In the genomic region with DNA sequence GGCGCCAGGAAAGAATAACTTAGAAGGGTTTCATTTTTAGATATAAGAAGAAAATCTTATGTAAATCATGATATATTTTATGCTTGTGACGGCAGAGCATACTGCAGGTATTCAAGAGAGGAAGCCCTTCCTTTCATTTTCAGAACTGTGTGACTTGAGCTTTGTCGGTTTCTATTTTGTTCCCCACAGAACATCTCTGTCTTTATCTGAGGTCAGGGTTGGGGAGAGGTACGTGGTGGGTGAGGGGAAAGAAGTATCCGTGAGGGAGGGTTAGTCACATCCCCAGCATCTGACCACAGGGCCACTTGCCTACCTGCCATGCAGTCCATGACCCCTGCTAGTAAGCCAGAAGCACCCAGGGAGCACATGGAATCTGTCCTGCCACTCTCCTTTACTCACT, we compare ENCODE assay signal across 12 cellular contexts.
DNase-seq lines count a peak whose midpoint lies in the region; ATAC-seq, FAIRE-seq and TF ChIP-seq lines count a peak whose summit lies in the region.
"Had no signal": no experiment of that assay in that cellular context is flagged by ENCODE, and none has a peak within 500 bp of the region (broad histone marks: within the 10 kb centered on the region; RNA-seq: fewer than 3 reads in every experiment).

No MANE protein-coding gene starts in this region.

- DNase-seq in GM10248 (ENCODE audit: extremely low spot score): peak; percentile 54
- DNase-seq in GM19239 (ENCODE audit: insufficient read length, low spot score): peak; percentile 36
- no peak for DNase-seq in T-cell
- no peak for DNase-seq in breast epithelium (ENCODE audit: low spot score in 2 of 2)
- DNase-seq in GM23248: no peak
- DNase-seq in iPS-NIHi7 (ENCODE audit: extremely low spot score): no peak
- DNase-seq in kidney: no peak
- DNase-seq: NCI-H2171 had no signal

- H3K4me2 ChIP-seq in GM23248 (ENCODE audit: unreplicated experiment): no peak overlapping the region

- TF ChIP-seq POLR2A in breast epithelium (IDR thresholded peaks at IDR 0.05): no peak

- intact Hi-C loops in breast epithelium (cut with DNase I; ENCODE audit: low total_unique reads): no loop called here
- intact Hi-C loops in kidney (cut with DNase I): no loop called here

- H3K9me3 Mint-ChIP-seq in T-cell: no peaks in the 10 kb centered on the region

- H3K27me3 ChIP-seq in breast epithelium (no peaks in the 10 kb centered on the region), GM23248 (replicated peaks; ENCODE audit: insufficient read depth) (peaks cover 43% of the 10 kb centered on the region)
- H3K27me3 ChIP-seq: neutrophil had no signal

- no peaks in the 10 kb centered on the region for H3K4me1 ChIP-seq in breast epithelium
- H3K4me1 ChIP-seq in GM23248 (ENCODE audit: insufficient read depth): no peaks in the 10 kb centered on the region
- H3K4me1 ChIP-seq in kidney (ENCODE audit: control insufficient read depth in 1 of 2, insufficient read depth in 1 of 2, low read depth in 1 of 2, low read length in 2 of 2): no peaks in the 10 kb centered on the region

- no peak overlapping the region for H2AFZ ChIP-seq in GM23248

- H3K36me3 Mint-ChIP-seq in T-cell: no peaks in the 10 kb centered on the region

- FAIRE-seq in GM19239 (lab: Jason Lieb, UNC) (peak; percentile 88), kidney (lab: Jason Lieb, UNC) (no peak)
- FAIRE-seq: bronchial epithelial cell, D721Med had no signal

- H3K27ac ChIP-seq in breast epithelium (no peak overlapping the region), GM23248 (no peak overlapping the region), kidney (ENCODE audit: low read depth in 2 of 2, low read length in 2 of 2) (no peak overlapping the region)
- H3K27ac ChIP-seq: neutrophil had no signal

- no peaks in the 10 kb centered on the region for H3K9me3 ChIP-seq in breast epithelium
- no peaks in the 10 kb centered on the region for H3K9me3 ChIP-seq in GM23248 (ENCODE audit: low read depth)
- no peaks in the 10 kb centered on the region for H3K9me3 ChIP-seq in kidney (ENCODE audit: control insufficient read depth in 1 of 2, low read length in 2 of 2)
- H3K9me3 ChIP-seq: neutrophil had no signal

- TF ChIP-seq CTCF in GM10248 (IDR thresholded peaks at IDR 0.05; ENCODE audit: control extremely low read depth, extremely low read depth, low read depth, missing control alignments) (no peak), breast epithelium (IDR thresholded peaks at IDR 0.05) (no peak), kidney (IDR thresholded peaks at IDR 0.05; ENCODE audit: borderline replicate concordance, extremely low read depth, insufficient read depth) (no peak)

- peaks cover 9 to 16% (median 12%) of the 10 kb centered on the region in 3 donors for H3K4me1 Mint-ChIP-seq in T-cell

- no peaks in the 10 kb centered on the region for H3K9me2 ChIP-seq in GM23248 (ENCODE audit: insufficient read depth)

- H3K27ac Mint-ChIP-seq in T-cell: peak overlapping the region in 1 of 2 donors; percentile 35

- WGBS in GM23248 (ENCODE audit: low coverage in 1 of 2, low lambda C conversion rate in 2 of 2, missing lambda C conversion rate in 2 of 2), 2 experiments: 34 to 36% methylated on average over 5 of the region's 5 CpGs

- POLR2A ChIA-PET in GM10248 (lab: Yijun Ruan, JAX) (no interaction called here), T-cell (lab: Charles Lee) (no interaction called here)

- H3K4me3 ChIP-seq in breast epithelium (no peak overlapping the region), GM23248 (no peak overlapping the region), kidney (ENCODE audit: low read length in 2 of 2) (no peak overlapping the region)

- H3F3A ChIP-seq in GM23248 (ENCODE audit: insufficient read depth): no peaks in the 10 kb centered on the region

- peaks cover 4 to 7% of the 10 kb centered on the region in 2 donors for H3K27me3 Mint-ChIP-seq in T-cell

- in situ Hi-C loops in GM23248 (cut with MboI): no loop called here

- peak overlapping the region in 1 of 3 donors; percentile 37 for H3K4me3 Mint-ChIP-seq in T-cell

- CTCF ChIA-PET in GM10248 (lab: Yijun Ruan, JAX): interaction anchor here (1.5 to 1.8 kb wide), 2 partner anchors 32 to 292 kb away, joined by 3 to 8 read pairs; no protein-coding TSS in a partner anchor
- CTCF ChIA-PET in T-cell (lab: Charles Lee): no interaction called here

- ATAC-seq in HG02885 (IDR thresholded peaks at IDR 0.05; ENCODE audit: poor library complexity, unreplicated experiment) (peak; percentile 82), T-cell (replicated peaks in 1 of 4) (peak in 3 of 4 experiments; percentile 31 to 66 (median 57))

- H4K20me1 ChIP-seq in GM23248 (ENCODE audit: insufficient read depth): no peaks in the 10 kb centered on the region

- no peaks in the 10 kb centered on the region for H3K79me2 ChIP-seq in GM23248 (ENCODE audit: insufficient read depth)

- H3K36me3 ChIP-seq in breast epithelium: no peaks in the 10 kb centered on the region
- H3K36me3 ChIP-seq in GM23248 (ENCODE audit: low read depth): no peaks in the 10 kb centered on the region
- H3K36me3 ChIP-seq in kidney (ENCODE audit: control insufficient read depth in 1 of 2, insufficient read depth in 2 of 2, low read length in 2 of 2): no peaks in the 10 kb centered on the region

- H3K9ac ChIP-seq in GM23248: no peak overlapping the region
- H3K9ac ChIP-seq in kidney (ENCODE audit: low read length in 2 of 2): no peak overlapping the region

Comparison
In these comparisons a context has a peak if more than half of its experiments do, and no peak if none do; other contexts are left out.
1. DNase-seq: peak in GM10248 (single experiment) and GM19239 (single experiment); none in T-cell (0 of 34), breast epithelium (0 of 2), GM23248 (single experiment), iPS-NIHi7 (single experiment) and kidney (single experiment).